In genomic region chr1:64472805-64473204, GRCh38 we compare ENCODE assay signal across 1 cellular context.
TF ChIP-seq lines count a peak whose summit lies in the region.

No MANE protein-coding gene starts in this region.

TF ChIP-seq in GM23338, 12 proteins besides CTCF, POLR2A, EP300 and RAD21 (continued from another document):
- TF ChIP-seq ZNF462 (CRISPR knock-in tag; IDR thresholded peaks at IDR 0.05), result peak; percentile 40
- no peak for TF ChIP-seq EZH2phosphoT487 (IDR thresholded peaks at IDR 0.05; ENCODE audit: unreplicated experiment)
- peak; percentile 36; the same call in 1 of the 2 replicates for TF ChIP-seq POLR2AphosphoS5 (IDR thresholded peaks at IDR 0.05; ENCODE audit: low read depth)
- TF ChIP-seq ZNF114 (CRISPR knock-in tag; IDR thresholded peaks at IDR 0.05), result no peak
- peak; percentile 96 for TF ChIP-seq NANOG (IDR thresholded peaks at IDR 0.05; ENCODE audit: borderline replicate concordance)
